1 cellular context compared by ENCODE assay signal in genomic region chr5:81779935-81780266, GRCh38.
TF ChIP-seq lines count a peak whose summit lies in the region.

No MANE protein-coding gene starts in this region.

TF ChIP-seq in K562, 482 proteins besides CTCF, POLR2A, EP300 and RAD21:
- no peak for TF ChIP-seq ELK3 (CRISPR knock-in tag; IDR thresholded peaks at IDR 0.05)
- TF ChIP-seq HMBOX1 (IDR thresholded peaks at IDR 0.05), result no peak
- TF ChIP-seq ZNF324 (CRISPR knock-in tag; IDR thresholded peaks at IDR 0.05), result no peak
- 0 out of 2 replicates have a peak, but pooled peaks have one; percentile 31 for TF ChIP-seq CREB3 (tag; conservative IDR thresholded peaks at IDR 0.05; ENCODE audit: low read depth)
- TF ChIP-seq MXI1 (IDR thresholded peaks at IDR 0.05; ENCODE audit: low read depth, low read length), result no peak
